19 cellular contexts compared by ENCODE assay signal in the genomic region with DNA sequence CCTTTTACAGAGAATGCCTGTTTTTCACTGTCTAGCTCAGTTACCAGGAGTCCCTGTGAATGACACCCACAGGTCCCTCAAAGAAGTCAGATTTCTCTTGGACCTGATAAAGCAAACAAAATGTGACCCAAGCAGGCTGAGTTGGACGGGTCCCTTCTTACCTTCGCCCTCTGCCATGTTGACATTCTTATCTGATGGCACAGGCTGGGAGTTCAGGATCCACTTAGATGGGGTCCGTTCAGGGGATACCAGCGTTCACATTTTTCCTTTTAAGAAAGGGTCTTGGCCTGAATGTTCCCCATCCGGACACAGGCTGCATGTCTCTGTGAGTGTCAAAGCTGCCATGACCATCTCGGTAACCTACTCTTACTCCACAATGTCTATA.
DNase-seq lines count a peak whose midpoint lies in the region; ATAC-seq, FAIRE-seq and TF ChIP-seq lines count a peak whose summit lies in the region.
"Had no signal": no experiment of that assay in that cellular context is flagged by ENCODE, and none has a peak within 500 bp of the region (broad histone marks: within the 10 kb centered on the region; RNA-seq: fewer than 3 reads in every experiment).

No MANE protein-coding gene starts in this region.

- H3K27ac Mint-ChIP-seq in natural killer cell treated with Interleukin-12 subunit alpha and Interleukin-12 subunit beta and Interleukin-15 and Interleukin-18, amount 100 ng/mL, for 72 hours, result no peak overlapping the region

- H3K9me2 ChIP-seq in GM23248 (ENCODE audit: insufficient read depth), result no peaks in the 10 kb centered on the region
- no peaks in the 10 kb centered on the region for H3K9me2 ChIP-seq in hepatocyte (replicated peaks; ENCODE audit: insufficient read depth)

- H3K4me1 ChIP-seq in GM23248 (ENCODE audit: insufficient read depth) (peaks cover 32% of the 10 kb centered on the region), ascending aorta (peaks cover 12 to 28% of the 10 kb centered on the region in 2 donors), hepatocyte (ENCODE audit: insufficient read depth) (peaks cover 14% of the 10 kb centered on the region), small intestine (ENCODE audit: control insufficient read depth in 2 of 2, insufficient read depth in 1 of 2, low read depth in 1 of 2, low read length in 1 of 2) (peaks cover 3 to 6% of the 10 kb centered on the region in 2 donors)

- peaks cover 5 to 13% of the 10 kb centered on the region in 2 donors for H3K27me3 Mint-ChIP-seq in natural killer cell treated with Interleukin-12 subunit alpha and Interleukin-12 subunit beta and Interleukin-15 and Interleukin-18, amount 100 ng/mL, for 72 hours

- no peak for ATAC-seq in natural killer cell treated with Interleukin-12 subunit alpha and Interleukin-12 subunit beta and Interleukin-15 and Interleukin-18, amount 100 ng/mL, for 72 hours
- ATAC-seq: stimulated activated naive CD8-positive, alpha-beta T cell treated with anti-CD3 and anti-CD28 coated beads, Interleukin-15, amount 100 ng/mL, for 72 hours had no signal

- in situ Hi-C loops in GM23248 (cut with MboI), result no loop called here

- H3K36me3 ChIP-seq in GM23248 (ENCODE audit: low read depth) (peaks cover 3% of the 10 kb centered on the region; the same call in 1 of the 2 replicates), ascending aorta (no peaks in the 10 kb centered on the region), hepatocyte (replicated peaks; ENCODE audit: insufficient read depth, low read depth) (no peaks in the 10 kb centered on the region), small intestine (ENCODE audit: control insufficient read depth in 2 of 2, insufficient read depth in 2 of 2, low read length in 2 of 2) (no peaks in the 10 kb centered on the region)
- H3K36me3 ChIP-seq: cardiac muscle cell, Peyer's patch, right atrium auricular region had no signal

- H3K9me3 Mint-ChIP-seq in natural killer cell treated with Interleukin-12 subunit alpha and Interleukin-12 subunit beta and Interleukin-15 and Interleukin-18, amount 100 ng/mL, for 72 hours, result no peaks in the 10 kb centered on the region

- TF ChIP-seq CTCF in ascending aorta (IDR thresholded peaks at IDR 0.05) (no peak), hepatocyte (IDR thresholded peaks at IDR 0.05; ENCODE audit: poor library complexity) (no peak)

- peaks cover 20 to 27% of the 10 kb centered on the region in 2 donors for H3K4me1 Mint-ChIP-seq in natural killer cell treated with Interleukin-12 subunit alpha and Interleukin-12 subunit beta and Interleukin-15 and Interleukin-18, amount 100 ng/mL, for 72 hours (ENCODE audit: low read depth in 2 of 2)

- H3K79me2 ChIP-seq in GM23248 (ENCODE audit: insufficient read depth), result 0 out of 2 replicates have a peak, but pooled peaks cover 6% of the 10 kb centered on the region
- H3K79me2 ChIP-seq in hepatocyte, result no peaks in the 10 kb centered on the region

- no peak for FAIRE-seq in small intestine (lab: Jason Lieb, UNC)
- FAIRE-seq: D721Med, G401.6 had no signal

- H2AFZ ChIP-seq in GM23248, result no peak overlapping the region
- H2AFZ ChIP-seq in hepatocyte, result no peak overlapping the region

- intact Hi-C loops in ascending aorta (cut with DNase I), result loop anchor here (2.0 kb wide), 1 partner anchor 15 kb away; no protein-coding TSS in a partner anchor

- H3K4me2 ChIP-seq in GM23248 (ENCODE audit: unreplicated experiment) (peak overlapping the region; percentile 49), hepatocyte (no peak overlapping the region)

- DNase-seq in GM23248 (no peak), ascending aorta (ENCODE audit: low spot score in 2 of 2) (no peak), hepatocyte (ENCODE audit: low spot score) (no peak), small intestine (no peak), NCI-H510A treated with DMSO at 0.1 percent for 48 hours (lab: John Stamatoyannopoulos, UW) (no peak), GDM1 (lab: John Stamatoyannopoulos, UW) (no peak)
- no peak for DNase-seq in natural killer cell treated with Interleukin-12 subunit alpha and Interleukin-12 subunit beta and Interleukin-15 and Interleukin-18, amount 100 ng/mL, for 72 hours (ENCODE audit: low spot score)
- no peak for DNase-seq in effector CD4-positive, alpha-beta T cell
- DNase-seq: activated CD4-positive, alpha-beta T cell treated with anti-CD3 and anti-CD28 coated beads for 48 hours; AML-193; Kasumi-1; NCI-H1436; stimulated activated naive CD8-positive, alpha-beta T cell treated with anti-CD3 and anti-CD28 coated beads, Interleukin-15, amount 100 ng/mL, for 72 hours had no signal

- H3K9ac ChIP-seq in GM23248, result peak overlapping the region; percentile 38

- no peaks in the 10 kb centered on the region for H3K9me3 ChIP-seq in GM23248 (ENCODE audit: low read depth)
- no peaks in the 10 kb centered on the region for H3K9me3 ChIP-seq in ascending aorta
- H3K9me3 ChIP-seq in hepatocyte (ENCODE audit: low read depth), result no peaks in the 10 kb centered on the region
- H3K9me3 ChIP-seq in small intestine (ENCODE audit: control insufficient read depth, low read depth), result no peaks in the 10 kb centered on the region
- H3K9me3 ChIP-seq: mucosa of descending colon, Peyer's patch, right atrium auricular region had no signal

- WGBS in GM23248 (ENCODE audit: low coverage in 1 of 2, low lambda C conversion rate in 2 of 2, missing lambda C conversion rate in 2 of 2), 2 experiments, result 94 to 96% methylated on average over 6 of the region's 6 CpGs
- 75% methylated on average over 6 of the region's 6 CpGs for WGBS in hepatocyte (ENCODE audit: low lambda C conversion rate, missing lambda C conversion rate)
- 45 to 70% (median 51%) methylated on average over 6 of the region's 6 CpGs for WGBS in small intestine, 3 donors

- H3K27ac ChIP-seq in GM23248 (peak overlapping the region; percentile 95), ascending aorta (peak overlapping the region; percentile 62 to 80), hepatocyte (peak overlapping the region; percentile 77), small intestine (ENCODE audit: low read depth in 1 of 2, low read length in 1 of 2) (peak overlapping the region; percentile 7 to 32)
- H3K27ac ChIP-seq: cardiac muscle cell, right atrium auricular region had no signal

- H3K4me3 Mint-ChIP-seq in natural killer cell treated with Interleukin-12 subunit alpha and Interleukin-12 subunit beta and Interleukin-15 and Interleukin-18, amount 100 ng/mL, for 72 hours, result no peak overlapping the region
- H3K4me3 Mint-ChIP-seq: stimulated activated naive CD8-positive, alpha-beta T cell treated with anti-CD3 and anti-CD28 coated beads, Interleukin-15, amount 100 ng/mL, for 72 hours had no signal

- H3K4me3 ChIP-seq in GM23248, result no peak overlapping the region
- no peak overlapping the region for H3K4me3 ChIP-seq in ascending aorta
- H3K4me3 ChIP-seq in hepatocyte, result no peak overlapping the region
- no peak overlapping the region for H3K4me3 ChIP-seq in small intestine (ENCODE audit: low read depth in 1 of 2, low read length in 2 of 2)
- H3K4me3 ChIP-seq: cardiac muscle cell, mucosa of descending colon, Peyer's patch, right atrium auricular region had no signal

- H3K27me3 ChIP-seq in GM23248 (replicated peaks; ENCODE audit: insufficient read depth) (no peaks in the 10 kb centered on the region), ascending aorta (no peaks in the 10 kb centered on the region), hepatocyte (no peaks in the 10 kb centered on the region), small intestine (ENCODE audit: control insufficient read depth in 2 of 2, insufficient read depth in 2 of 2, low read length in 2 of 2) (no peaks in the 10 kb centered on the region)
- H3K27me3 ChIP-seq: cardiac muscle cell, Peyer's patch, right atrium auricular region had no signal

- H3F3A ChIP-seq in GM23248 (ENCODE audit: insufficient read depth), result peaks cover 30% of the 10 kb centered on the region

- no peaks in the 10 kb centered on the region for H3K36me3 Mint-ChIP-seq in natural killer cell treated with Interleukin-12 subunit alpha and Interleukin-12 subunit beta and Interleukin-15 and Interleukin-18, amount 100 ng/mL, for 72 hours

- no peaks in the 10 kb centered on the region for H4K20me1 ChIP-seq in GM23248 (ENCODE audit: insufficient read depth)
- H4K20me1 ChIP-seq in hepatocyte (ENCODE audit: insufficient read depth, poor library complexity, severe bottlenecking), result no peaks in the 10 kb centered on the region

Comparison
In these comparisons a context has a peak if more than half of its experiments do, and no peak if none do; other contexts are left out.
1. H3K27ac ChIP-seq: peak in every context shown above with its lines; median percentile 95 in GM23248; 77 in hepatocyte; 71 in ascending aorta; 20 in small intestine.